Comparison of ENCODE assay signal across 14 cellular contexts in the genomic region with DNA sequence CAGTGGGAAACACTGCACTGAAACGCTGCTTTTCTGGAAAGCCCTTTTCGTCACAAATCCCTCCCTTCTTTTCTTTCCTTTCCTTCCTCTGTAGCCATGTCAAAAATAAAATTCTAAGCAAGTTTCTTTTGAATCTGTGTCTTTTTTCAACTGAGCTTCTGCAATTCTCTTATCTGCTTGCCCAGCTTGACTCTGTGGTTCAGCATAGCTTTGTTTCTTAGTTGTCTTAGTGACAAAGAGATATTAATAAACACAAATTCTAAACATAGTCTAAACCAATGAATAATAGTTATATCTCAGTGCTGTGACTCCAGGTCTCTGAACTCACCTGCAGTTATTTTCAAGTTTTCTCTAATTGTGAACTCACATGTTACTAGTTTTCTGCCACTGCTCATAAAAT. TPM values are rescaled to one million over a fixed set of nuclear protein-coding genes. Genes with fewer than 3 reads are reported as not detected.
DNase-seq lines count a peak whose midpoint lies in the region; ATAC-seq, FAIRE-seq and TF ChIP-seq lines count a peak whose summit lies in the region.
"Had no signal": no experiment of that assay in that cellular context is flagged by ENCODE, and none has a peak within 500 bp of the region (broad histone marks: within the 10 kb centered on the region; RNA-seq: fewer than 3 reads in every experiment).

No MANE protein-coding gene starts in this region.

- H2BK120ac ChIP-seq in neuronal stem cell (ENCODE audit: low read depth, low read length): no peak overlapping the region

- SMC1A ChIA-PET in GM12878 (lab: Charles Lee; ENCODE audit: uncharacterized antibody, unreplicated experiment): no interaction called here

- ATAC-seq in GM18858 (IDR thresholded peaks at IDR 0.05; ENCODE audit: unreplicated experiment): peak; percentile 66
- ATAC-seq in HG03342 (IDR thresholded peaks at IDR 0.05; ENCODE audit: unreplicated experiment): peak; percentile 70
- no peak for ATAC-seq in GM12878
- no peak for ATAC-seq in effector memory CD8-positive, alpha-beta T cell (replicated peaks)
- no peak for ATAC-seq in PC-3

- H2AK5ac ChIP-seq in neuronal stem cell (ENCODE audit: low read depth, low read length): no peak overlapping the region

- H3K9ac ChIP-seq in GM12878 (ENCODE audit: control insufficient read depth, insufficient read depth, low read length) (no peak overlapping the region), muscle layer of colon (ENCODE audit: low read length) (peak overlapping the region; percentile 17), neuronal stem cell (ENCODE audit: low read depth, low read length, poor library complexity) (no peak overlapping the region), PC-3 (ENCODE audit: low read length) (no peak overlapping the region)
- H3K9ac ChIP-seq: BLaER1 had no signal

- H3F3A ChIP-seq in PC-3 (ENCODE audit: low read length, unreplicated experiment): no peaks in the 10 kb centered on the region

- H3K27ac ChIP-seq in GM12878 (ENCODE audit: control insufficient read depth, insufficient read depth) (no peak overlapping the region), muscle layer of colon (ENCODE audit: low read depth, low read length) (peak overlapping the region; percentile 45), neuronal stem cell (replicated peaks; ENCODE audit: low read length) (no peak overlapping the region), PC-3 (ENCODE audit: low read length) (no peak overlapping the region)
- H3K27ac ChIP-seq: BLaER1 had no signal

- no peak overlapping the region for H3K18ac ChIP-seq in neuronal stem cell (ENCODE audit: low read length)

- no peak overlapping the region for H3K4me3 ChIP-seq in GM12878
- H3K4me3 ChIP-seq in muscle layer of colon (ENCODE audit: low read depth in 1 of 2, low read length in 2 of 2): no peak overlapping the region
- no peak overlapping the region for H3K4me3 ChIP-seq in neuronal stem cell (ENCODE audit: low read length in 2 of 2)
- no peak overlapping the region for H3K4me3 ChIP-seq in PC-3 (ENCODE audit: low read length)
- H3K4me3 ChIP-seq: BLaER1, stomach had no signal

- no peaks in the 10 kb centered on the region for H3K9me3 ChIP-seq in GM12878 (replicated peaks; ENCODE audit: control insufficient read depth, insufficient read depth, low read length)
- no peaks in the 10 kb centered on the region for H3K9me3 ChIP-seq in muscle layer of colon (ENCODE audit: low read length)
- no peaks in the 10 kb centered on the region for H3K9me3 ChIP-seq in neuronal stem cell (replicated peaks in 1 of 2; ENCODE audit: control insufficient read depth in 2 of 2, insufficient read depth in 1 of 2, low read depth in 1 of 2, low read length in 2 of 2)
- no peaks in the 10 kb centered on the region for H3K9me3 ChIP-seq in PC-3 (ENCODE audit: low read length)
- H3K9me3 ChIP-seq: BLaER1, stomach had no signal

- H3K4me3 Mint-ChIP-seq in effector memory CD8-positive, alpha-beta T cell: no peak overlapping the region
- H3K4me3 Mint-ChIP-seq: activated naive CD4-positive, alpha-beta T cell treated with anti-CD3 and anti-CD28 coated beads, Interleukin-2, amount 50 U/mL, for 24 hours; memory B cell had no signal

- H3K79me2 ChIP-seq in GM12878 (ENCODE audit: control insufficient read depth, insufficient read depth, low read length) (no peaks in the 10 kb centered on the region), PC-3 (ENCODE audit: low read length) (no peaks in the 10 kb centered on the region)

- peaks cover 0 to 1% of the 10 kb centered on the region in 2 experiments; a peak in 1 of 4 replicates for H3K27me3 ChIP-seq in GM12878 (replicated peaks in 1 of 2; ENCODE audit: control insufficient read depth in 2 of 2, insufficient read depth in 2 of 2, low read length in 1 of 2)
- H3K27me3 ChIP-seq in muscle layer of colon (ENCODE audit: control insufficient read depth in 1 of 2, insufficient read depth in 2 of 2, low read length in 2 of 2): no peaks in the 10 kb centered on the region
- H3K27me3 ChIP-seq in neuronal stem cell (ENCODE audit: control insufficient read depth in 3 of 3, insufficient read depth in 3 of 3, low read depth in 1 of 3, low read length in 3 of 3): no peaks in the 10 kb centered on the region
- no peaks in the 10 kb centered on the region for H3K27me3 ChIP-seq in PC-3 (ENCODE audit: low read length)
- H3K27me3 ChIP-seq: BLaER1, stomach had no signal

- no peak for TF ChIP-seq EP300 in GM12878 (IDR thresholded peaks at IDR 0.05; ENCODE audit: borderline replicate concordance in 1 of 2, control insufficient read depth in 1 of 2, low read depth in 2 of 2, low read length in 2 of 2)

- intact Hi-C loops in GM12878 (cut with micrococcal nuclease; ENCODE audit: unreplicated experiment): no loop called here
- intact Hi-C loops in PC-3 (cut with micrococcal nuclease): no loop called here

- H3K14ac ChIP-seq in neuronal stem cell (ENCODE audit: low read length): no peak overlapping the region

- no peaks in the 10 kb centered on the region for H3K9me3 Mint-ChIP-seq in effector memory CD8-positive, alpha-beta T cell
- H3K9me3 Mint-ChIP-seq: activated naive CD4-positive, alpha-beta T cell treated with anti-CD3 and anti-CD28 coated beads, Interleukin-2, amount 50 U/mL, for 24 hours; memory B cell had no signal

- POLR2A ChIA-PET in GM12878 (lab: Charles Lee) (no interaction called here), PC-3 (lab: Charles Lee; ENCODE audit: unreplicated experiment) (no interaction called here)

- CTCF ChIA-PET in GM12878 (lab: Yijun Ruan, JAX): interaction anchor here (0.6 to 1.7 kb wide), 3 partner anchors 11 to 79 kb away, joined by 3 to 4 read pairs (median 3); no protein-coding TSS in a partner anchor
- CTCF ChIA-PET in PC-3 (lab: Charles Lee): no interaction called here

- BruUV-seq in GM12878 (replicated peaks; lab: Mats Ljungman, UMichigan): no TSS peak
- no TSS peak for BruUV-seq in PC-3 (replicated peaks; lab: Mats Ljungman, UMichigan)

- TF ChIP-seq RAD21 in GM12878 (IDR thresholded peaks at IDR 0.05; ENCODE audit: insufficient read depth, low read depth, low read length): no peak

- no peaks in the 10 kb centered on the region for H3K4me1 Mint-ChIP-seq in effector memory CD8-positive, alpha-beta T cell (ENCODE audit: low read depth in 2 of 2)
- H3K4me1 Mint-ChIP-seq: activated naive CD4-positive, alpha-beta T cell treated with anti-CD3 and anti-CD28 coated beads, Interleukin-2, amount 50 U/mL, for 24 hours; memory B cell had no signal

- no peaks in the 10 kb centered on the region for H3K79me1 ChIP-seq in neuronal stem cell (ENCODE audit: low read depth, low read length)

- H3K27me3 Mint-ChIP-seq in effector memory CD8-positive, alpha-beta T cell: no peaks in the 10 kb centered on the region
- H3K27me3 Mint-ChIP-seq: activated naive CD4-positive, alpha-beta T cell treated with anti-CD3 and anti-CD28 coated beads, Interleukin-2, amount 50 U/mL, for 24 hours had no signal

- H3K27ac Mint-ChIP-seq in effector memory CD8-positive, alpha-beta T cell: no peak overlapping the region
- H3K27ac Mint-ChIP-seq: activated naive CD4-positive, alpha-beta T cell treated with anti-CD3 and anti-CD28 coated beads, Interleukin-2, amount 50 U/mL, for 24 hours; memory B cell had no signal

- H3K23ac ChIP-seq in neuronal stem cell (ENCODE audit: low read depth, low read length, poor library complexity): no peak overlapping the region

- DNase-seq in GM12878 (ENCODE audit: low read depth, low spot score): no peak
- no peak for DNase-seq in activated naive CD4-positive, alpha-beta T cell (lab: John Stamatoyannopoulos, UW)
- no peak for DNase-seq in effector memory CD8-positive, alpha-beta T cell
- no peak for DNase-seq in neuronal stem cell (ENCODE audit: low spot score)
- DNase-seq in PC-3: no peak
- DNase-seq: NCI-H1092, NCI-H510A, stomach had no signal

- no peaks in the 10 kb centered on the region for H3K9me2 ChIP-seq in PC-3 (replicated peaks; ENCODE audit: low read length)

- TF ChIP-seq CTCF in GM12878 (IDR thresholded peaks at IDR 0.05 in 2 of 3, conservative IDR thresholded peaks at IDR 0.05 in 1 of 3; ENCODE audit: control insufficient read depth in 2 of 3, extremely low read depth in 1 of 3, insufficient read depth in 1 of 3, low read depth in 3 of 3, low read length in 3 of 3): no peak
- no peak for TF ChIP-seq CTCF in PC-3 (conservative IDR thresholded peaks at IDR 0.05; ENCODE audit: low read depth, low read length)

- no peak overlapping the region for H4K8ac ChIP-seq in neuronal stem cell (ENCODE audit: low read depth, low read length)

- no peaks in the 10 kb centered on the region for H4K20me1 ChIP-seq in GM12878 (ENCODE audit: control insufficient read depth, insufficient read depth)
- no peaks in the 10 kb centered on the region for H4K20me1 ChIP-seq in PC-3 (ENCODE audit: low read length)
- H4K20me1 ChIP-seq: BLaER1 had no signal

- no peaks in the 10 kb centered on the region for H3K36me3 Mint-ChIP-seq in effector memory CD8-positive, alpha-beta T cell (ENCODE audit: insufficient read depth)
- H3K36me3 Mint-ChIP-seq: activated naive CD4-positive, alpha-beta T cell treated with anti-CD3 and anti-CD28 coated beads, Interleukin-2, amount 50 U/mL, for 24 hours; memory B cell had no signal

- RAD21 ChIA-PET in GM12878 (lab: Charles Lee; ENCODE audit: unreplicated experiment): no interaction called here

- H2BK15ac ChIP-seq in neuronal stem cell (ENCODE audit: low read length): no peak overlapping the region

- no peak for FAIRE-seq in GM12878 (lab: Jason Lieb, UNC)

- H2BK12ac ChIP-seq in neuronal stem cell (ENCODE audit: low read length): no peak overlapping the region

- 18% methylated on average over 2 of the region's 2 CpGs for WGBS in GM12878 (ENCODE audit: insufficient coverage, insufficient replicate concordance, low lambda C conversion rate, missing lambda C conversion rate)
- no CpG with 5 or more reads among the region's 2 CpGs for WGBS in neuronal stem cell (ENCODE audit: extremely low coverage in 2 of 2, insufficient read length in 2 of 2, insufficient replicate concordance in 1 of 2), 2 donors

- H3K4me1 ChIP-seq in GM12878 (ENCODE audit: control insufficient read depth, insufficient read depth, low read length): no peaks in the 10 kb centered on the region
- H3K4me1 ChIP-seq in muscle layer of colon (ENCODE audit: insufficient read depth, low read length): peaks cover 34% of the 10 kb centered on the region
- no peaks in the 10 kb centered on the region for H3K4me1 ChIP-seq in neuronal stem cell (ENCODE audit: control insufficient read depth in 2 of 2, insufficient read depth in 1 of 2, low read depth in 1 of 2, low read length in 2 of 2)
- H3K4me1 ChIP-seq in PC-3 (ENCODE audit: insufficient read depth, low read length): no peaks in the 10 kb centered on the region
- H3K4me1 ChIP-seq: BLaER1 had no signal

- H3K4ac ChIP-seq in neuronal stem cell (ENCODE audit: low read length): no peak overlapping the region

- in situ Hi-C loops in GM12878 (cut with MboI): no loop called here

- H3K4me2 ChIP-seq in GM12878 (ENCODE audit: control insufficient read depth, insufficient read depth) (no peak overlapping the region), neuronal stem cell (ENCODE audit: insufficient read depth, low read length, poor library complexity, severe bottlenecking) (no peak overlapping the region), PC-3 (ENCODE audit: low read length) (no peak overlapping the region)
- H3K4me2 ChIP-seq: BLaER1 had no signal

- H3K36me3 ChIP-seq in GM12878 (ENCODE audit: control insufficient read depth in 2 of 2, insufficient read depth in 2 of 2, low read length in 1 of 2) (no peaks in the 10 kb centered on the region), muscle layer of colon (ENCODE audit: insufficient read depth, low read length) (no peaks in the 10 kb centered on the region), neuronal stem cell (replicated peaks in 1 of 2; ENCODE audit: control insufficient read depth in 2 of 2, insufficient read depth in 2 of 2, low read length in 2 of 2) (no peaks in the 10 kb centered on the region), PC-3 (ENCODE audit: low read depth, low read length) (no peaks in the 10 kb centered on the region)
- H3K36me3 ChIP-seq: BLaER1, stomach had no signal

- TF ChIP-seq POLR2A in GM12878 (IDR thresholded peaks at IDR 0.05; ENCODE audit: low read depth, low read length): no peak

- peak overlapping the region; percentile 15; the same call in 1 of the 2 replicates for H2AFZ ChIP-seq in GM12878 (ENCODE audit: control insufficient read depth, low read depth, low read length)
- no peak overlapping the region for H2AFZ ChIP-seq in neuronal stem cell (ENCODE audit: low read length)
- H2AFZ ChIP-seq in PC-3 (ENCODE audit: low read length): no peak overlapping the region

- no peak overlapping the region for H2BK5ac ChIP-seq in neuronal stem cell (ENCODE audit: low read length)

- no peak overlapping the region for H4K91ac ChIP-seq in neuronal stem cell (ENCODE audit: low read depth, low read length, poor library complexity)

RNA-seq across cellular contexts. Expression of a gene that starts 53.7 kb away (rescaled TPM):
- 0.21 TPM in 1 of 2 replicates, not detected in the other for total RNA-seq in GM12878 (2013; cell fraction: nucleolus; rRNA removed)
- total RNA-seq in GM12878 (2014; rRNA removed) (0.22 TPM in 1 of 2 replicates, not detected in the other), GM12878 (2014; rRNA removed; fragmentation: Illumina TruSeq; extraction: Trizol) (0.04 and 0.09 TPM in 2 replicates), GM12878 (2021) (0.13 TPM in 1 of 2 replicates, not detected in the other), PC-3 (2014; rRNA removed) (4.9 and 7.9 TPM in 2 replicates)
- polyA plus RNA-seq in GM12878 (2011; ENCODE audit: low read depth): 0.14 TPM
- polyA plus RNA-seq in GM12878 (2011; rRNA removed) (0.11 and 0.13 TPM in 2 replicates), GM12878 (2014; fragmentation: Illumina TruSeq; extraction: Trizol) (0.06 TPM in 1 of 2 replicates, not detected in the other), GM12878 (2014; fragmentation: Nextera tagmentation; extraction: Ambion mirVana) (under 1 TPM in 1 of 2 experiments, not detected in 1; 0.10 TPM), GM12878 (2014; rRNA removed) (0.04 and 0.24 TPM in 2 replicates), GM12878 (2016; fragmentation: Nextera tagmentation; extraction: Ambion mirVana) (under 1 TPM in 1 of 2 experiments, not detected in 1; 0.12 TPM)
- polyA plus RNA-seq in GM12878 (2011; cell fraction: cytosol; rRNA removed): 0.06 and 0.08 TPM in 2 replicates
- 0.04 and 0.12 TPM in 2 replicates for polyA plus RNA-seq in GM12878 (2011; cell fraction: nucleus; rRNA removed)
- 0.07 TPM in 2 replicates for polyA plus RNA-seq in GM12878 (2012)
- 0.10 TPM in 1 of 2 replicates, not detected in the other for polyA minus RNA-seq in GM12878 (2011; rRNA and poly(A)+ RNA removed)
- not detected in 2 replicates for polyA minus RNA-seq in GM12878 (2011; cell fraction: cytosol; rRNA and poly(A)+ RNA removed)
- 0.10 TPM in 1 of 2 replicates, not detected in the other for polyA minus RNA-seq in GM12878 (2011; cell fraction: nucleus; rRNA and poly(A)+ RNA removed)
- 0.01 TPM for polyA plus RNA-seq in neuronal stem cell (2013, experiment 1 of 2)
- under 0.01 TPM for polyA plus RNA-seq in neuronal stem cell (2013, experiment 2 of 2)

Comparison
In these comparisons a context has a peak if more than half of its experiments do, and no peak if none do; other contexts are left out.
1. ATAC-seq: peak in GM18858 (single experiment) and HG03342 (single experiment); none in GM12878 (single experiment), effector memory CD8-positive, alpha-beta T cell (single experiment) and PC-3 (single experiment).